ENCODE assay signal across 28 cellular contexts in the genomic region with DNA sequence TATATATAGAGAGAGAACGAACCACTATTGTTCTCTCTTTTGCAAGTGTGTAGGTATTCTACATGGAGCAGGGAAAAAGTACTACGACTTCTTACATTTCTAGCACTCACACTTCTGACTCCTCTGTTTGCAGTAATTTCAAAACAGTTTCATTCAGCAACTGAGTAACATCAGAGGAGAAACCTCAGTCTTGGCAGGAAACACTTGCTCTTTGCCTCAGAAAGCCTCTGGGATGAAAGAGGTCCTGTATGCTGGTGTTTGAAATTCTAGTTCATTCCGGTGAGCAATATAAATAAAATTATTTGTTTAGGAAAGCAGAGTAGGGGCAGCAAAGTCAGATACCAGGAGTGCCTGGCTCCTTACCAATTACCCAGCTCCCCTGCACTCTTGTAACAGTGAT.
A peak's percentile ranks its signal among the peaks of the same experiment; 100 is the strongest.
DNase-seq lines count a peak whose midpoint lies in the region; ATAC-seq and TF ChIP-seq lines count a peak whose summit lies in the region.
"Had no signal": no experiment of that assay in that cellular context is flagged by ENCODE, and none has a peak within 500 bp of the region (broad histone marks: within the 10 kb centered on the region; RNA-seq: fewer than 3 reads in every experiment).

No MANE protein-coding gene starts in this region.

- H3K9ac ChIP-seq in fibroblast of lung (ENCODE audit: insufficient read depth, low read length): no peak overlapping the region
- H3K9ac ChIP-seq: SK-N-SH had no signal

- H3K4me2 ChIP-seq in fibroblast of lung (ENCODE audit: extremely low read depth, insufficient read depth, low read length) (no peak overlapping the region), osteoblast (ENCODE audit: insufficient read depth, low read length) (peak overlapping the region; percentile 15)
- H3K4me2 ChIP-seq: hepatocyte, SK-N-SH had no signal

- H3K36me3 ChIP-seq in fibroblast of lung (ENCODE audit: control insufficient read depth, insufficient read depth, low read length): no peaks in the 10 kb centered on the region
- H3K36me3 ChIP-seq in osteoblast (ENCODE audit: insufficient read depth, low read length): no peaks in the 10 kb centered on the region
- H3K36me3 ChIP-seq: brain microvascular endothelial cell, thoracic aorta, vagina had no signal

- H2AFZ ChIP-seq in fibroblast of lung (ENCODE audit: low read length) (no peak overlapping the region), osteoblast (ENCODE audit: low read length) (peak overlapping the region; percentile 43)
- H2AFZ ChIP-seq: hepatocyte had no signal

- ATAC-seq in HG02840 (IDR thresholded peaks at IDR 0.05; ENCODE audit: low FRiP score, unreplicated experiment): no peak
- ATAC-seq: CD8-positive, alpha-beta T cell; left ventricle myocardium superior; mucosa of descending colon; stimulated activated naive B cell treated with anti-CD40 and anti-IgM and Interleukin-4, amounts not matched to agents 10 μg/mL and 1 μg/mL and 100 μg/mL, for 72 hours had no signal

- H3K4me1 ChIP-seq in fibroblast of lung (ENCODE audit: control insufficient read depth, extremely low read depth, insufficient read depth, low read length) (no peaks in the 10 kb centered on the region), osteoblast (ENCODE audit: insufficient read depth, low read length) (peaks cover 11% of the 10 kb centered on the region)
- H3K4me1 ChIP-seq: vagina had no signal

- H4K20me1 ChIP-seq in fibroblast of lung (ENCODE audit: control insufficient read depth, extremely low read depth, insufficient read depth, low read length): no peaks in the 10 kb centered on the region
- H4K20me1 ChIP-seq in osteoblast (ENCODE audit: insufficient read depth, low read length): no peaks in the 10 kb centered on the region

- H3K4me3 ChIP-seq in fibroblast of lung (replicated peaks in 1 of 4; ENCODE audit: control extremely low read depth in 1 of 4, insufficient read depth in 1 of 4, low read depth in 3 of 4, low read length in 4 of 4) (no peak overlapping the region), osteoblast (ENCODE audit: insufficient read depth, low read length) (no peak overlapping the region)
- H3K4me3 ChIP-seq: coronary artery, hepatocyte, mucosa of descending colon, thoracic aorta, vagina had no signal

- H3K9me3 ChIP-seq in fibroblast of lung (ENCODE audit: control insufficient read depth, insufficient read depth, low read depth, low read length) (no peaks in the 10 kb centered on the region), osteoblast (ENCODE audit: low read depth, low read length) (no peaks in the 10 kb centered on the region)
- H3K9me3 ChIP-seq: mucosa of descending colon, SK-N-SH, thoracic aorta, vagina had no signal

- DNase-seq in AG20443 (ENCODE audit: low spot score) (peak; percentile 19), amniotic epithelial cell (ENCODE audit: low read depth) (peak; percentile 52), fibroblast of lung (ENCODE audit: low read depth in 2 of 2) (peak; percentile 35 to 71), osteoblast (ENCODE audit: insufficient read length, low spot score, missing footprints) (no peak), NCI-H146 (lab: John Stamatoyannopoulos, UW) (no peak), MV-4-11 (lab: John Stamatoyannopoulos, UW) (no peak)
- no peak for DNase-seq in effector CD4-positive, alpha-beta T cell
- DNase-seq: activated CD4-positive, alpha-beta T cell treated with anti-CD3 and anti-CD28 coated beads, Interleukin-2, amount 50 U/mL, for 1 hour; activated naive CD8-positive, alpha-beta T cell treated with anti-CD3 and anti-CD28 coated beads for 36 hours; AML-193; brain microvascular endothelial cell; CD8-positive, alpha-beta T cell; foreskin melanocyte; immature natural killer cell; left ventricle myocardium superior; mucosa of descending colon; NCI-H1436; NCI-H2171; SK-N-SH; stimulated activated CD4-positive, alpha-beta T cell treated with anti-CD3 and anti-CD28 coated beads, Interleukin-2, amount 100 ng/mL, for 48 hours; stimulated activated naive B cell treated with anti-CD40 and anti-IgM and Interleukin-4, amounts not matched to agents 10 μg/mL and 1 μg/mL and 100 μg/mL, for 72 hours had no signal

- H3K27me3 ChIP-seq in fibroblast of lung (ENCODE audit: control insufficient read depth, insufficient read depth, low read length) (no peaks in the 10 kb centered on the region), osteoblast (ENCODE audit: insufficient read depth, low read length) (no peaks in the 10 kb centered on the region)
- H3K27me3 ChIP-seq: brain microvascular endothelial cell, hepatocyte, vagina had no signal

- TF ChIP-seq CTCF in fibroblast of lung (conservative IDR thresholded peaks at IDR 0.05 in 1 of 2, IDR thresholded peaks at IDR 0.05 in 1 of 2; ENCODE audit: low read depth in 1 of 2, low read length in 2 of 2) (no peak), osteoblast (IDR thresholded peaks at IDR 0.05; ENCODE audit: extremely low read depth, low read depth, low read length) (no peak)

- no peak overlapping the region for H3K27ac ChIP-seq in fibroblast of lung (ENCODE audit: insufficient read depth, low read length)
- H3K27ac ChIP-seq in osteoblast (ENCODE audit: low read depth, low read length): no peak overlapping the region
- H3K27ac ChIP-seq: brain microvascular endothelial cell, coronary artery, hepatocyte, HL-60, RWPE1, thoracic aorta, vagina had no signal

- H3K79me2 ChIP-seq in fibroblast of lung (ENCODE audit: control insufficient read depth, insufficient read depth, low read length) (no peaks in the 10 kb centered on the region), osteoblast (ENCODE audit: insufficient read depth, low read length) (no peaks in the 10 kb centered on the region)
- H3K79me2 ChIP-seq: hepatocyte had no signal

Comparison
In these comparisons a context has a peak if more than half of its experiments do, and no peak if none do; other contexts are left out.
1. DNase-seq: peak in AG20443 (single experiment), amniotic epithelial cell (single experiment) and fibroblast of lung (2 of 2); none in osteoblast (single experiment), NCI-H146 (single experiment), effector CD4-positive, alpha-beta T cell (single experiment) and MV-4-11 (single experiment).